ENCODE assay signal across 11 cellular contexts in the genomic region with DNA sequence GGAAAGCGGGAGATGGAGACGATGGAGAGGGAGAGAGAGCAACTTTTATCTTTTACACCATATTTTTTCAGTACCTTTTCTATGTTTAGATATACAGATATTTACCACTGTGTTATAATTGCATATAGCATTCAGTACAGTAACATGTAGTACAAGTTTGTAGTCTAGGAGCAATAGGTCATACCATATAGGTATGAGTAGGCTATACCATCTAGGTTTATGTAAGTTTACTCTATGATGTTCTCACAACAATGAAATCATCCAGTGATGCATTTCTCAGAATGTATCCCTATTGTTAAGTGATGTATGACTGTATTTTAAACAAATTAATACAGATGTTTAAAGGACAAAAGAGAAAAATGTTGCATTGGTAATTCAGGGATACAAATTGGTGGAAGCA.
"Had no signal": no experiment of that assay in that cellular context is flagged by ENCODE, and none has a peak within 500 bp of the region (broad histone marks: within the 10 kb centered on the region; RNA-seq: fewer than 3 reads in every experiment).

No MANE protein-coding gene starts in this region.

- H3K27me3 Mint-ChIP-seq: naive B cell had no signal

- DNase-seq: colonic mucosa; dermis blood vessel endothelial cell; foreskin melanocyte; head of caudate nucleus; kidney glomerular epithelial cell; mesendoderm; naive B cell; ovary; stimulated activated CD4-positive, alpha-beta T cell treated with anti-CD3 and anti-CD28 coated beads, Interleukin-2, amount 100 ng/mL, for 24 hours; stimulated activated naive CD4-positive, alpha-beta T cell treated with Interleukin-2 at 50 U/mL for 16 hours; trophoblast cell had no signal

- H3K4me3 Mint-ChIP-seq: naive B cell had no signal
